Comparison of ENCODE assay signal across 13 cellular contexts in genomic region chr3:147960791-147961190, GRCh38.
DNase-seq lines count a peak whose midpoint lies in the region; ATAC-seq and TF ChIP-seq lines count a peak whose summit lies in the region.
"Had no signal": no experiment of that assay in that cellular context is flagged by ENCODE, and none has a peak within 500 bp of the region (broad histone marks: within the 10 kb centered on the region; RNA-seq: fewer than 3 reads in every experiment).

No MANE protein-coding gene starts in this region.

- H3K9me3 Mint-ChIP-seq in GM23338: no peaks in the 10 kb centered on the region

- no peak overlapping the region for H3K9ac ChIP-seq in SK-N-SH
- H3K9ac ChIP-seq in iPS-18a (ENCODE audit: low read length): no peak overlapping the region

- H3F3A ChIP-seq in GM23338 (replicated peaks; ENCODE audit: low read depth): no peaks in the 10 kb centered on the region
- no peaks in the 10 kb centered on the region for H3F3A ChIP-seq in SK-N-SH (replicated peaks; ENCODE audit: insufficient read depth)

- H3K79me2 ChIP-seq in GM23338 (replicated peaks; ENCODE audit: insufficient read depth) (no peaks in the 10 kb centered on the region), SK-N-SH (ENCODE audit: insufficient read depth) (no peaks in the 10 kb centered on the region)

- H3K9me3 ChIP-seq in SK-N-SH (no peaks in the 10 kb centered on the region), iPS-18a (ENCODE audit: control insufficient read depth, low read depth, low read length) (no peaks in the 10 kb centered on the region)

- peaks cover 2% of the 10 kb centered on the region for H3K27me3 Mint-ChIP-seq in GM23338 (ENCODE audit: insufficient read depth, low read depth, poor library complexity)
- H3K27me3 Mint-ChIP-seq: B cell; CD4-positive, alpha-beta memory T cell had no signal

- H4K20me1 ChIP-seq in GM23338 (replicated peaks; ENCODE audit: insufficient read depth) (no peaks in the 10 kb centered on the region), SK-N-SH (ENCODE audit: insufficient read depth) (no peaks in the 10 kb centered on the region)

- H3K9me2 ChIP-seq in GM23338 (ENCODE audit: insufficient read depth) (no peaks in the 10 kb centered on the region; the same call in 1 of the 2 replicates), SK-N-SH (no peaks in the 10 kb centered on the region)

- DNase-seq in GM23338 (ENCODE audit: low spot score) (peak; percentile 80), NCI-H146 (lab: John Stamatoyannopoulos, UW) (peak; percentile 97), SK-N-SH (no peak), NCI-H524 treated with DMSO at 0.1 percent for 48 hours (lab: John Stamatoyannopoulos, UW) (no peak)
- DNase-seq in activated CD4-positive, alpha-beta T cell treated with anti-CD3 and anti-CD28 coated beads, Interleukin-2, amount 50 U/mL, for 48 hours: no peak
- DNase-seq: C1 segment of cervical spinal cord; CD4-positive, alpha-beta memory T cell; DND-41; GDM1 had no signal

- H3K4me2 ChIP-seq in GM23338: no peak overlapping the region
- H3K4me2 ChIP-seq in SK-N-SH: no peak overlapping the region

- H3K27ac ChIP-seq in GM23338 (ENCODE audit: low read depth): no peak overlapping the region
- no peak overlapping the region for H3K27ac ChIP-seq in SK-N-SH (ENCODE audit: low read depth in 2 of 2, low read length in 1 of 2)
- H3K27ac ChIP-seq in iPS-18a (ENCODE audit: low read length): peak overlapping the region; percentile 43

- no peak overlapping the region for H3K27ac Mint-ChIP-seq in GM23338
- H3K27ac Mint-ChIP-seq: B cell; CD4-positive, alpha-beta memory T cell had no signal

- H3K27me3 ChIP-seq in GM23338 (ENCODE audit: insufficient read depth) (no peaks in the 10 kb centered on the region), SK-N-SH (ENCODE audit: insufficient read depth) (no peaks in the 10 kb centered on the region), iPS-18a (ENCODE audit: control insufficient read depth, insufficient read depth, low read length) (no peaks in the 10 kb centered on the region)

- peaks cover 43% of the 10 kb centered on the region for H3K4me1 Mint-ChIP-seq in GM23338
- H3K4me1 Mint-ChIP-seq: B cell; CD4-positive, alpha-beta memory T cell had no signal

- H2AFZ ChIP-seq in GM23338 (no peak overlapping the region), SK-N-SH (ENCODE audit: low read depth) (no peak overlapping the region)

- POLR2A ChIA-PET in SK-N-SH (lab: Yijun Ruan, JAX): no interaction called here

- CTCF ChIA-PET in SK-N-SH (lab: Yijun Ruan, JAX): interaction anchor here (1.6 kb wide), 1 partner anchor 117 kb away, joined by 3 read pairs; no protein-coding TSS in a partner anchor

- TF ChIP-seq EP300 in SK-N-SH (IDR thresholded peaks at IDR 0.05; ENCODE audit: borderline replicate concordance in 1 of 2, low read depth in 1 of 2, low read length in 1 of 2): no peak

- 76% methylated on average over 6 of the region's 6 CpGs for WGBS in SK-N-SH (ENCODE audit: low lambda C conversion rate)

- H3K4me1 ChIP-seq in GM23338 (ENCODE audit: insufficient read depth): peaks cover 36% of the 10 kb centered on the region
- H3K4me1 ChIP-seq in SK-N-SH (ENCODE audit: control insufficient read depth in 1 of 2, insufficient read depth in 2 of 2, low read depth in 1 of 2, low read length in 1 of 2): peaks cover 0 to 3% of the 10 kb centered on the region in 2 experiments; a peak in 2 of 4 replicates
- H3K4me1 ChIP-seq in iPS-18a (ENCODE audit: control insufficient read depth, low read depth, low read length): peaks cover 23% of the 10 kb centered on the region

- H3K36me3 Mint-ChIP-seq in GM23338 (ENCODE audit: low read depth): no peaks in the 10 kb centered on the region
- H3K36me3 Mint-ChIP-seq: CD4-positive, alpha-beta memory T cell had no signal

- TF ChIP-seq CTCF in GM23338 (conservative IDR thresholded peaks at IDR 0.05; ENCODE audit: low read depth in 2 of 2) (no peak), SK-N-SH (IDR thresholded peaks at IDR 0.05) (no peak)

- H3K4me3 Mint-ChIP-seq in GM23338: no peak overlapping the region
- H3K4me3 Mint-ChIP-seq: B cell; CD4-positive, alpha-beta memory T cell had no signal

- no peak overlapping the region for H3K4me3 ChIP-seq in GM23338
- no peak overlapping the region for H3K4me3 ChIP-seq in SK-N-SH (ENCODE audit: low read depth in 2 of 2, low read length in 1 of 2)
- no peak overlapping the region for H3K4me3 ChIP-seq in iPS-18a (ENCODE audit: low read length)

- no peak for TF ChIP-seq RAD21 in SK-N-SH (IDR thresholded peaks at IDR 0.05; ENCODE audit: low read length)

- peak; percentile 53; the same call in 2 of the 3 replicates for ATAC-seq in GM23338
- ATAC-seq in HG03457 (IDR thresholded peaks at IDR 0.05; ENCODE audit: unreplicated experiment): no peak
- ATAC-seq: HepG2 had no signal

- no peaks in the 10 kb centered on the region for H3K36me3 ChIP-seq in GM23338 (ENCODE audit: insufficient read depth)
- H3K36me3 ChIP-seq in SK-N-SH (replicated peaks in 1 of 2; ENCODE audit: control insufficient read depth in 1 of 2, insufficient read depth in 2 of 2, low read length in 1 of 2): no peaks in the 10 kb centered on the region
- no peaks in the 10 kb centered on the region for H3K36me3 ChIP-seq in iPS-18a (ENCODE audit: control insufficient read depth, low read depth, low read length)

TF ChIP-seq in GM23338, 12 proteins besides CTCF, POLR2A, EP300 and RAD21 (continues in another document):
- no peak for TF ChIP-seq STAT1 (IDR thresholded peaks at IDR 0.05; ENCODE audit: unreplicated experiment)
- no peak for TF ChIP-seq EZH2phosphoT487 (IDR thresholded peaks at IDR 0.05; ENCODE audit: unreplicated experiment)

TF ChIP-seq in SK-N-SH, 30 proteins besides CTCF, POLR2A, EP300 and RAD21:
- no peak for TF ChIP-seq NFIC (IDR thresholded peaks at IDR 0.05; ENCODE audit: borderline replicate concordance)
- 0 out of 2 replicates have a peak, but pooled peaks have one; percentile 8 for TF ChIP-seq GATA2 (CRISPR knock-in tag; IDR thresholded peaks at IDR 0.05)

Comparison
In these comparisons a context has a peak if more than half of its experiments do, and no peak if none do; other contexts are left out.
1. DNase-seq: peak in GM23338 (single experiment) and NCI-H146 (single experiment); none in SK-N-SH (single experiment), NCI-H524 treated with DMSO at 0.1 percent for 48 hours (single experiment) and activated CD4-positive, alpha-beta T cell treated with anti-CD3 and anti-CD28 coated beads, Interleukin-2, amount 50 U/mL, for 48 hours (0 of 2).